Comparison of ENCODE assay signal across 1 cellular context in the genomic region with DNA sequence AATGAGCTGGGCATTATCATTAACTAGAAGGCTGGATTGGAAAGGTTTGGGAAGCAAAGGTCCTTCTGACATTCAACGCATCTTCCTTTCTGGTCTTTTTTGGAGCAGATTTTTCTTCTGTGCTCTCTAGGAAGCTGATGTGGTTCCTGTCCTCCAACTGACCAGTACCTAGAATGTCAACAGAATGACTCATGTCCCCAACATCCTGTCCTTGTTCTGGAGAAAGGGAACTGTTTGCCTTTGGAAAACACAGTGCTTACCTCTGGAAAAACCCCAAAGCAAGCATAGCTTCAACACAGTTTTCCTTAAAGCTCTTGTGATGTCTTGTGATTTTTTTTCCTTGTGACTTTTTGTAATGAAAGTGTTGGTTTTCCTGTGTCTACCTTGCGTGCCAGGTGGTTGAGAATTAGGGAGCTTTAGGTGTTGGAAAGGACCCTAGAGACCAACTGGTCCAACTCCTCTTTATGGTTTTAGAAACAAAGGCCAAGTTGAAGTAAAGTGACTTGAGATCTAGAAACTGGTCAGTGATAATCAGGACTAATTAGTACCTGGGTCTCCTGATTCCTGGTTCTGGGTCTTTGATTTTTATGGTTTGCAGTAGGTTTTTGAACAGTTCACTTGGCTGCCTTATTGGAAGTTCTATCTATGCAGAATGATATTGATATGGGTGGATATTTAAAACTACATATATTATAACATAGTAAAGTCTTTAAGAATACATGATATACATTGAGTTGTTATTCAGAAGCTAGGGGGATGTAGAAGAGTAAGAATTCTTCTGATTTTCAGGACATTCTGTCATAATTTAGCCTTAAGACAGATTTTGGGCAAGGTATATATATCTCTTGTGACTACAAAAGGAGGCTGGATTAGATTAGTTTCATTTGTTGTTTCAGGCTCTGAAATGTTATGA.
TF ChIP-seq lines count a peak whose summit lies in the region.

No MANE protein-coding gene starts in this region.

TF ChIP-seq in HepG2, 621 proteins besides CTCF, POLR2A, EP300 and RAD21 (continued from another document and continues in another):
- 0 out of 2 replicates have a peak, but pooled peaks have one; percentile 21 for TF ChIP-seq KDM6A (CRISPR knock-in tag; IDR thresholded peaks at IDR 0.05; ENCODE audit: low read depth)
- TF ChIP-seq, protein P1, sequence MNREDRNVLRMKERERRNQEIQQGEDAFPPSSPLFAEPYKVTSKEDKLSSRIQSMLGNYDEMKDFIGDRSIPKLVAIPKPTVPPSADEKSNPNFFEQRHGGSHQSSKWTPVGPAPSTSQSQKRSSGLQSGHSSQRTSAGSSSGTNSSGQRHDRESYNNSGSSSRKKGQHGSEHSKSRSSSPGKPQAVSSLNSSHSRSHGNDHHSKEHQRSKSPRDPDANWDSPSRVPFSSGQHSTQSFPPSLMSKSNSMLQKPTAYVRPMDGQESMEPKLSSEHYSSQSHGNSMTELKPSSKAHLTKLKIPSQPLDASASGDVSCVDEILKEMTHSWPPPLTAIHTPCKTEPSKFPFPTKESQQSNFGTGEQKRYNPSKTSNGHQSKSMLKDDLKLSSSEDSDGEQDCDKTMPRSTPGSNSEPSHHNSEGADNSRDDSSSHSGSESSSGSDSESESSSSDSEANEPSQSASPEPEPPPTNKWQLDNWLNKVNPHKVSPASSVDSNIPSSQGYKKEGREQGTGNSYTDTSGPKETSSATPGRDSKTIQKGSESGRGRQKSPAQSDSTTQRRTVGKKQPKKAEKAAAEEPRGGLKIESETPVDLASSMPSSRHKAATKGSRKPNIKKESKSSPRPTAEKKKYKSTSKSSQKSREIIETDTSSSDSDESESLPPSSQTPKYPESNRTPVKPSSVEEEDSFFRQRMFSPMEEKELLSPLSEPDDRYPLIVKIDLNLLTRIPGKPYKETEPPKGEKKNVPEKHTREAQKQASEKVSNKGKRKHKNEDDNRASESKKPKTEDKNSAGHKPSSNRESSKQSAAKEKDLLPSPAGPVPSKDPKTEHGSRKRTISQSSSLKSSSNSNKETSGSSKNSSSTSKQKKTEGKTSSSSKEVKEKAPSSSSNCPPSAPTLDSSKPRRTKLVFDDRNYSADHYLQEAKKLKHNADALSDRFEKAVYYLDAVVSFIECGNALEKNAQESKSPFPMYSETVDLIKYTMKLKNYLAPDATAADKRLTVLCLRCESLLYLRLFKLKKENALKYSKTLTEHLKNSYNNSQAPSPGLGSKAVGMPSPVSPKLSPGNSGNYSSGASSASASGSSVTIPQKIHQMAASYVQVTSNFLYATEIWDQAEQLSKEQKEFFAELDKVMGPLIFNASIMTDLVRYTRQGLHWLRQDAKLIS (CRISPR knock-in tag; IDR thresholded peaks at IDR 0.05): no peak
- no peak for TF ChIP-seq ZNF207 (IDR thresholded peaks at IDR 0.05; ENCODE audit: borderline replicate concordance)
- TF ChIP-seq SSRP1 (CRISPR knock-in tag; IDR thresholded peaks at IDR 0.05): peak; percentile 77; the same call in 1 of the 2 replicates
- TF ChIP-seq, protein P2, sequence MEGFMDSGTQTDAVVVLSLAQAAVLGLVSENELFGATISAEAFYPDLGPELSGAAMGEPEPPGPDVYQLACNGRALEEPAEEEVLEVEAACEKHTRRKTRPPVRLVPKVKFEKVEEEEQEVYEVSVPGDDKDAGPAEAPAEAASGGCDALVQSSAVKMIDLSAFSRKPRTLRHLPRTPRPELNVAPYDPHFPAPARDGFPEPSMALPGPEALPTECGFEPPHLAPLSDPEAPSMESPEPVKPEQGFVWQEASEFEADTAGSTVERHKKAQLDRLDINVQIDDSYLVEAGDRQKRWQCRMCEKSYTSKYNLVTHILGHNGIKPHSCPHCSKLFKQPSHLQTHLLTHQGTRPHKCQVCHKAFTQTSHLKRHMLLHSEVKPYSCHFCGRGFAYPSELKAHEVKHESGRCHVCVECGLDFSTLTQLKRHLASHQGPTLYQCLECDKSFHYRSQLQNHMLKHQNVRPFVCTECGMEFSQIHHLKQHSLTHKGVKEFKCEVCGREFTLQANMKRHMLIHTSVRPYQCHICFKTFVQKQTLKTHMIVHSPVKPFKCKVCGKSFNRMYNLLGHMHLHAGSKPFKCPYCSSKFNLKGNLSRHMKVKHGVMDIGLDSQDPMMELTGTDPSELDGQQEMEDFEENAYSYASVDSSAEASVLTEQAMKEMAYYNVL (CRISPR knock-in tag; IDR thresholded peaks at IDR 0.05; ENCODE audit: borderline replicate concordance): peak; percentile 98
- TF ChIP-seq, protein P3, sequence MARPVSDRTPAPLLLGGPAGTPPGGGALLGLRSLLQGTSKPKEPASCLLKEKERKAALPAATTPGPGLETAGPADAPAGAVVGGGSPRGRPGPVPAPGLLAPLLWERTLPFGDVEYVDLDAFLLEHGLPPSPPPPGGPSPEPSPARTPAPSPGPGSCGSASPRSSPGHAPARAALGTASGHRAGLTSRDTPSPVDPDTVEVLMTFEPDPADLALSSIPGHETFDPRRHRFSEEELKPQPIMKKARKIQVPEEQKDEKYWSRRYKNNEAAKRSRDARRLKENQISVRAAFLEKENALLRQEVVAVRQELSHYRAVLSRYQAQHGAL (CRISPR knock-in tag; IDR thresholded peaks at IDR 0.05; ENCODE audit: not compliant biosample characterization): no peak
- TF ChIP-seq SRSF9 (IDR thresholded peaks at IDR 0.05; ENCODE audit: borderline replicate concordance, insufficient read depth, low read depth, low read length, poor library complexity, severe bottlenecking): no peak
- TF ChIP-seq KDM3A (CRISPR knock-in tag; IDR thresholded peaks at IDR 0.05; ENCODE audit: low read depth): peak; percentile 96
- TF ChIP-seq, protein P4, sequence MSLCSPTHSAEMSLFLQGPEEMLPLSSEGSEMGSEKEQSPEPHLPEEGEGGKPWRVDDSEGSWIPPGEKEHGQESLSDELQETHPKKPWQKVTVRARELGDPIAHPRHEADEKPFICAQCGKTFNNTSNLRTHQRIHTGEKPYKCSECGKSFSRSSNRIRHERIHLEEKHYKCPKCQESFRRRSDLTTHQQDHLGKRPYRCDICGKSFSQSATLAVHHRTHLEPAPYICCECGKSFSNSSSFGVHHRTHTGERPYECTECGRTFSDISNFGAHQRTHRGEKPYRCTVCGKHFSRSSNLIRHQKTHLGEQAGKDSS (CRISPR knock-in tag; IDR thresholded peaks at IDR 0.05; ENCODE audit: borderline replicate concordance, low read depth): peak; percentile 88; the same call in 1 of the 2 replicates
- no peak for TF ChIP-seq ZNF446 (CRISPR knock-in tag; IDR thresholded peaks at IDR 0.05)
- TF ChIP-seq, protein P5, sequence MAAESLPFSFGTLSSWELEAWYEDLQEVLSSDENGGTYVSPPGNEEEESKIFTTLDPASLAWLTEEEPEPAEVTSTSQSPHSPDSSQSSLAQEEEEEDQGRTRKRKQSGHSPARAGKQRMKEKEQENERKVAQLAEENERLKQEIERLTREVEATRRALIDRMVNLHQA (CRISPR knock-in tag; IDR thresholded peaks at IDR 0.05): no peak
- TF ChIP-seq, protein P6, sequence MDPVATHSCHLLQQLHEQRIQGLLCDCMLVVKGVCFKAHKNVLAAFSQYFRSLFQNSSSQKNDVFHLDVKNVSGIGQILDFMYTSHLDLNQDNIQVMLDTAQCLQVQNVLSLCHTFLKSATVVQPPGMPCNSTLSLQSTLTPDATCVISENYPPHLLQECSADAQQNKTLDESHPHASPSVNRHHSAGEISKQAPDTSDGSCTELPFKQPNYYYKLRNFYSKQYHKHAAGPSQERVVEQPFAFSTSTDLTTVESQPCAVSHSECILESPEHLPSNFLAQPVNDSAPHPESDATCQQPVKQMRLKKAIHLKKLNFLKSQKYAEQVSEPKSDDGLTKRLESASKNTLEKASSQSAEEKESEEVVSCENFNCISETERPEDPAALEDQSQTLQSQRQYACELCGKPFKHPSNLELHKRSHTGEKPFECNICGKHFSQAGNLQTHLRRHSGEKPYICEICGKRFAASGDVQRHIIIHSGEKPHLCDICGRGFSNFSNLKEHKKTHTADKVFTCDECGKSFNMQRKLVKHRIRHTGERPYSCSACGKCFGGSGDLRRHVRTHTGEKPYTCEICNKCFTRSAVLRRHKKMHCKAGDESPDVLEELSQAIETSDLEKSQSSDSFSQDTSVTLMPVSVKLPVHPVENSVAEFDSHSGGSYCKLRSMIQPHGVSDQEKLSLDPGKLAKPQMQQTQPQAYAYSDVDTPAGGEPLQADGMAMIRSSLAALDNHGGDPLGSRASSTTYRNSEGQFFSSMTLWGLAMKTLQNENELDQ (CRISPR knock-in tag; IDR thresholded peaks at IDR 0.05; ENCODE audit: borderline replicate concordance): no peak
- TF ChIP-seq, protein P7, sequence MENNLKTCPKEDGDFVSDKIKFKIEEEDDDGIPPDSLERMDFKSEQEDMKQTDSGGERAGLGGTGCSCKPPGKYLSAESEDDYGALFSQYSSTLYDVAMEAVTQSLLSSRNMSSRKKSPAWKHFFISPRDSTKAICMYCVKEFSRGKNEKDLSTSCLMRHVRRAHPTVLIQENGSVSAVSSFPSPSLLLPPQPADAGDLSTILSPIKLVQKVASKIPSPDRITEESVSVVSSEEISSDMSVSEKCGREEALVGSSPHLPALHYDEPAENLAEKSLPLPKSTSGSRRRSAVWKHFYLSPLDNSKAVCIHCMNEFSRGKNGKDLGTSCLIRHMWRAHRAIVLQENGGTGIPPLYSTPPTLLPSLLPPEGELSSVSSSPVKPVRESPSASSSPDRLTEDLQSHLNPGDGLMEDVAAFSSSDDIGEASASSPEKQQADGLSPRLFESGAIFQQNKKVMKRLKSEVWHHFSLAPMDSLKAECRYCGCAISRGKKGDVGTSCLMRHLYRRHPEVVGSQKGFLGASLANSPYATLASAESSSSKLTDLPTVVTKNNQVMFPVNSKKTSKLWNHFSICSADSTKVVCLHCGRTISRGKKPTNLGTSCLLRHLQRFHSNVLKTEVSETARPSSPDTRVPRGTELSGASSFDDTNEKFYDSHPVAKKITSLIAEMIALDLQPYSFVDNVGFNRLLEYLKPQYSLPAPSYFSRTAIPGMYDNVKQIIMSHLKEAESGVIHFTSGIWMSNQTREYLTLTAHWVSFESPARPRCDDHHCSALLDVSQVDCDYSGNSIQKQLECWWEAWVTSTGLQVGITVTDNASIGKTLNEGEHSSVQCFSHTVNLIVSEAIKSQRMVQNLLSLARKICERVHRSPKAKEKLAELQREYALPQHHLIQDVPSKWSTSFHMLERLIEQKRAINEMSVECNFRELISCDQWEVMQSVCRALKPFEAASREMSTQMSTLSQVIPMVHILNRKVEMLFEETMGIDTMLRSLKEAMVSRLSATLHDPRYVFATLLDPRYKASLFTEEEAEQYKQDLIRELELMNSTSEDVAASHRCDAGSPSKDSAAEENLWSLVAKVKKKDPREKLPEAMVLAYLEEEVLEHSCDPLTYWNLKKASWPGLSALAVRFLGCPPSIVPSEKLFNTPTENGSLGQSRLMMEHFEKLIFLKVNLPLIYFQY (CRISPR knock-in tag; IDR thresholded peaks at IDR 0.05; ENCODE audit: borderline replicate concordance): no peak; the same call in 1 of the 2 replicates
- no peak for TF ChIP-seq HNF4G (IDR thresholded peaks at IDR 0.05; ENCODE audit: borderline replicate concordance, low read depth, low read length)
- peak; percentile 70; the same call in 1 of the 2 replicates for TF ChIP-seq HNF4G (CRISPR knock-in tag; IDR thresholded peaks at IDR 0.05; ENCODE audit: borderline replicate concordance, low read depth)
- TF ChIP-seq ELF3 (CRISPR knock-in tag; IDR thresholded peaks at IDR 0.05): peak; percentile 99
- peak; percentile 86; the same call in 1 of the 2 replicates for TF ChIP-seq ZNF12 (CRISPR knock-in tag; IDR thresholded peaks at IDR 0.05)
- 0 out of 2 replicates have a peak, but pooled peaks have one; percentile 55 for TF ChIP-seq DNMT3B (CRISPR knock-in tag; conservative IDR thresholded peaks at IDR 0.05)
- TF ChIP-seq ZNF788 (CRISPR knock-in tag; IDR thresholded peaks at IDR 0.05; ENCODE audit: borderline replicate concordance): peak; percentile 64; the same call in 1 of the 2 replicates
- no peak for TF ChIP-seq ZSCAN21 (CRISPR knock-in tag; IDR thresholded peaks at IDR 0.05; ENCODE audit: borderline replicate concordance)
- TF ChIP-seq SMAD1 (CRISPR knock-in tag; IDR thresholded peaks at IDR 0.05; ENCODE audit: borderline replicate concordance, low read depth): no peak
- no peak for TF ChIP-seq ZNF629 (CRISPR knock-in tag; conservative IDR thresholded peaks at IDR 0.05)
- peak; percentile 100 for TF ChIP-seq BCL6 (CRISPR knock-in tag; IDR thresholded peaks at IDR 0.05)
- TF ChIP-seq, protein P8, sequence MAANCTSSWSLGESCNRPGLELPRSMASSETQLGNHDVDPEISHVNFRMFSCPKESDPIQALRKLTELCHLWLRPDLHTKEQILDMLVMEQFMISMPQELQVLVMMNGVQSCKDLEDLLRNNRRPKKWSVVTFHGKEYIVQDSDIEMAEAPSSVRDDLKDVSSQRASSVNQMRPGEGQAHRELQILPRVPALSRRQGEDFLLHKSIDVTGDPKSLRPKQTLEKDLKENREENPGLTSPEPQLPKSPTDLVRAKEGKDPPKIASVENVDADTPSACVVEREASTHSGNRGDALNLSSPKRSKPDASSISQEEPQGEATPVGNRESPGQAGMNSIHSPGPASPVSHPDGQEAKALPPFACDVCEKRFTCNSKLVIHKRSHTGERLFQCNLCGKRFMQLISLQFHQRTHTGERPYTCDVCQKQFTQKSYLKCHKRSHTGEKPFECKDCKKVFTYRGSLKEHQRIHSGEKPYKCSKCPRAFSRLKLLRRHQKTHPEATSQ (CRISPR knock-in tag; IDR thresholded peaks at IDR 0.05; ENCODE audit: borderline replicate concordance): peak; percentile 79; the same call in 1 of the 2 replicates
- no peak for TF ChIP-seq ATF7-NPFF (CRISPR knock-in tag; IDR thresholded peaks at IDR 0.05; ENCODE audit: low read depth)
- TF ChIP-seq ZNF749 (CRISPR knock-in tag; IDR thresholded peaks at IDR 0.05; ENCODE audit: borderline replicate concordance): no peak
- TF ChIP-seq HCFC1 (IDR thresholded peaks at IDR 0.05; ENCODE audit: low read depth, low read length): no peak
- TF ChIP-seq, protein P9, sequence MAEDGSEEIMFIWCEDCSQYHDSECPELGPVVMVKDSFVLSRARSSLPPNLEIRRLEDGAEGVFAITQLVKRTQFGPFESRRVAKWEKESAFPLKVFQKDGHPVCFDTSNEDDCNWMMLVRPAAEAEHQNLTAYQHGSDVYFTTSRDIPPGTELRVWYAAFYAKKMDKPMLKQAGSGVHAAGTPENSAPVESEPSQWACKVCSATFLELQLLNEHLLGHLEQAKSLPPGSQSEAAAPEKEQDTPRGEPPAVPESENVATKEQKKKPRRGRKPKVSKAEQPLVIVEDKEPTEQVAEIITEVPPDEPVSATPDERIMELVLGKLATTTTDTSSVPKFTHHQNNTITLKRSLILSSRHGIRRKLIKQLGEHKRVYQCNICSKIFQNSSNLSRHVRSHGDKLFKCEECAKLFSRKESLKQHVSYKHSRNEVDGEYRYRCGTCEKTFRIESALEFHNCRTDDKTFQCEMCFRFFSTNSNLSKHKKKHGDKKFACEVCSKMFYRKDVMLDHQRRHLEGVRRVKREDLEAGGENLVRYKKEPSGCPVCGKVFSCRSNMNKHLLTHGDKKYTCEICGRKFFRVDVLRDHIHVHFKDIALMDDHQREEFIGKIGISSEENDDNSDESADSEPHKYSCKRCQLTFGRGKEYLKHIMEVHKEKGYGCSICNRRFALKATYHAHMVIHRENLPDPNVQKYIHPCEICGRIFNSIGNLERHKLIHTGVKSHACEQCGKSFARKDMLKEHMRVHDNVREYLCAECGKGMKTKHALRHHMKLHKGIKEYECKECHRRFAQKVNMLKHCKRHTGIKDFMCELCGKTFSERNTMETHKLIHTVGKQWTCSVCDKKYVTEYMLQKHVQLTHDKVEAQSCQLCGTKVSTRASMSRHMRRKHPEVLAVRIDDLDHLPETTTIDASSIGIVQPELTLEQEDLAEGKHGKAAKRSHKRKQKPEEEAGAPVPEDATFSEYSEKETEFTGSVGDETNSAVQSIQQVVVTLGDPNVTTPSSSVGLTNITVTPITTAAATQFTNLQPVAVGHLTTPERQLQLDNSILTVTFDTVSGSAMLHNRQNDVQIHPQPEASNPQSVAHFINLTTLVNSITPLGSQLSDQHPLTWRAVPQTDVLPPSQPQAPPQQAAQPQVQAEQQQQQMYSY (CRISPR knock-in tag; IDR thresholded peaks at IDR 0.05): no peak
- TF ChIP-seq ZBTB1 (CRISPR knock-in tag; IDR thresholded peaks at IDR 0.05; ENCODE audit: borderline replicate concordance): no peak
- no peak for TF ChIP-seq HNRNPH1 (optimal IDR thresholded peaks at IDR 0.05; ENCODE audit: low read depth, low read length)
